Comparison of ENCODE assay signal across 8 cellular contexts in the genomic region with DNA sequence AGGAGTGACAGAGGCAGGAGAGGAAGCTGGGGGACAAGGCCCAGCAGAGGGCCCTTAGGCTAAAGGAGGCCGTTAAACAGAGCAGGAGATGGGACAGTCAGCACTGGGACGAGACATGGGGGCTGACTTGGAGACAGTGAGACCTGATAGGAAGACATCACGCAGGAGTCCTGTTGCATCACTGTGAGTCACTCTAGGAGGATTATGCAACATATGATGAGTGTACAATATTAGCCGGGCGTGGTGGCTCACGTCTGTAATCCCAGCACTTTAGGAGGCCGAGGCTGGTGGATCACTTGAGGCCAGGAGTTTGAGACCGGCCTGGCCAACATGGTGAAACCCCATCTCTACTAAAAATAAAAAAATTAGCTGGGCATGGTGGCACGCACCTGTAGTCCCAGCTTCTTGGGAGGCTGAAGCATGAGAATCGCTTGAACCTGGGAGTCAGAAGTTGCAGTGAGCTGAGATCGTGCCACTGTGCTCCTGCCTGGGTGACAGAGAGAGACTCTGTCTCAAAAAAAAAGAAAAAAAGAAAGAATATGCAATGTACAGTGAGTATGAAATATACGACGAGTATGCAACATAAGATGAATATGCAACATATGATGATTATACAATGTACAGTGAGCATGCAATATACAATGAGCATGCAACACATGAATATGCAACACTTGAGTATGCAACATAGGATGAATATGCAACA.
A peak's percentile ranks its signal among the peaks of the same experiment; 100 is the strongest.
DNase-seq lines count a peak whose midpoint lies in the region; ATAC-seq and TF ChIP-seq lines count a peak whose summit lies in the region.
"Not testable (repeated sequence)": the region's sequence is repeated elsewhere in the genome, so short reads cannot be mapped to it uniquely, and the experiment has no call there.

No MANE protein-coding gene starts in this region.

- not testable (repeated sequence) for H3K9me3 ChIP-seq in ascending aorta

- intact Hi-C loops in ascending aorta (cut with DNase I); posterior vena cava (cut with DNase I): not testable (repeated sequence)

- not testable (repeated sequence) for H3K36me3 ChIP-seq in ascending aorta

- TF ChIP-seq CTCF in ascending aorta (IDR thresholded peaks at IDR 0.05) = not testable (repeated sequence)

- H3K4me3 ChIP-seq in ascending aorta = not testable (repeated sequence)

- H3K27ac ChIP-seq in ascending aorta = not testable (repeated sequence)

- H3K27me3 ChIP-seq in ascending aorta = not testable (repeated sequence)

- not testable (repeated sequence) for H3K4me1 ChIP-seq in ascending aorta

- DNase-seq in A172 (ENCODE audit: low spot score) = peak; percentile 96
- DNase-seq in ELR (ENCODE audit: low read depth) = peak; percentile 94
- DNase-seq in Kasumi-1 (lab: John Stamatoyannopoulos, UW) = peak; percentile 50 to 55
- DNase-seq in RPMI7951 (ENCODE audit: low read depth) = peak; percentile 96
- DNase-seq in ascending aorta (ENCODE audit: low spot score in 2 of 2) = peak; percentile 19 to 78
- peak; percentile 81 for DNase-seq in fibroblast of peridontal ligament (ENCODE audit: extremely low read depth)
- DNase-seq in left lobe of liver (ENCODE audit: low spot score) = peak; percentile 59
- peak; percentile 82 for DNase-seq in posterior vena cava (ENCODE audit: low spot score)

- peak; percentile 65 for ATAC-seq in left lobe of liver
